ENCODE assay signal across 8 cellular contexts in genomic region chr17:752002-752619, GRCh38. TPM values are rescaled to one million over a fixed set of nuclear protein-coding genes. Genes with fewer than 3 reads are reported as not detected.
A peak's percentile ranks its signal among the peaks of the same experiment; 100 is the strongest.
DNase-seq lines count a peak whose midpoint lies in the region; ATAC-seq and TF ChIP-seq lines count a peak whose summit lies in the region.

TSS of gene GEMIN4 (minus strand) at chr17:752264. CDS start at chr17:752142, 122 bp downstream.

- 0 to 1% methylated on average over 38 to 75 of the region's 87 CpGs for WGBS in mesodermal cell (ENCODE audit: insufficient coverage in 2 of 2), 2 experiments

- H3K36me3 ChIP-seq in mesodermal cell (ENCODE audit: control insufficient read depth, insufficient read depth, low read length) = peaks cover 41% of the 10 kb centered on the region

- H3K4me1 ChIP-seq in mesodermal cell (ENCODE audit: control insufficient read depth, insufficient read depth, low read length, poor library complexity, severe bottlenecking) = peaks cover 8% of the 10 kb centered on the region

- H3K27ac ChIP-seq in HL-60 (replicated peaks) = peak within 1 kb of the TSS; percentile 84
- no peak within 1 kb of the TSS for H3K27ac ChIP-seq in mesodermal cell (ENCODE audit: low read depth, low read length, severe bottlenecking)

- no peaks in the 10 kb centered on the region for H3K27me3 ChIP-seq in HL-60 (ENCODE audit: insufficient read depth, poor library complexity, severe bottlenecking)

- DNase-seq in COR-L47 (lab: John Stamatoyannopoulos, UW) (peak; percentile 77), HL-60 (ENCODE audit: low read depth in 1 of 2, low spot score in 1 of 2) (peak; percentile 71 to 80), NOMO-1 (lab: John Stamatoyannopoulos, UW; ENCODE audit: unreplicated experiment in 2 of 2) (peak; percentile 80 to 84)
- DNase-seq in activated CD8-positive, alpha-beta memory T cell treated with anti-CD3 and anti-CD28 coated beads, Interleukin-2, amount 50 U/mL, for 1 hour (ENCODE audit: extremely low read depth) = peak; percentile 88
- peak; percentile 100 for DNase-seq in stimulated activated CD8-positive, alpha-beta memory T cell treated with anti-CD3 and anti-CD28 coated beads, Interleukin-15, amount 100 ng/mL, for 24 hours (ENCODE audit: low read depth)

- peaks cover 16% of the 10 kb centered on the region for H3K9me3 ChIP-seq in mesodermal cell (ENCODE audit: control insufficient read depth, low read length)

- peak; percentile 75 for ATAC-seq in GM19455 (IDR thresholded peaks at IDR 0.05; ENCODE audit: unreplicated experiment)

- H3K4me3 ChIP-seq in HL-60 (replicated peaks; ENCODE audit: insufficient read depth, low read length) (peak within 1 kb of the TSS; percentile 57), mesodermal cell (ENCODE audit: extremely low read depth, insufficient read depth, low read length, poor library complexity, severe bottlenecking) (peak within 1 kb of the TSS; percentile 75)

- peak; percentile 58 for TF ChIP-seq CTCF in HL-60 (IDR thresholded peaks at IDR 0.05; ENCODE audit: insufficient read depth, low read length)

- in situ Hi-C loops in endometrial microvascular endothelial cells (cut with HindIII; ENCODE audit: inconsistent ontology term, low pct_unique_long_range_greater_than_20kb, low sequenced_read_pairs) = no loop called here

RNA-seq across cellular contexts. Expression of gene GEMIN4, which starts in this region (rescaled TPM):
- 27.6 TPM for total RNA-seq in endometrial microvascular endothelial cells (ENCODE audit: inconsistent ontology term)
- 18.2 TPM for polyA plus RNA-seq in mesodermal cell (2013, experiment 1 of 2)
- polyA plus RNA-seq in mesodermal cell (2013, experiment 2 of 2) = 17.9 TPM
